Comparison of ENCODE assay signal across 1 cellular context in genomic region chr7:18175801-18176450, GRCh38.
TF ChIP-seq lines count a peak whose summit lies in the region.

No MANE protein-coding gene starts in this region.

TF ChIP-seq in endothelial cell of umbilical vein, 7 proteins besides CTCF, POLR2A, EP300 and RAD21 (continued from another document):
- no peak for TF ChIP-seq MAX (IDR thresholded peaks at IDR 0.05; ENCODE audit: insufficient read depth, insufficient read length)
- TF ChIP-seq GATA2 (IDR thresholded peaks at IDR 0.05; ENCODE audit: insufficient read depth, insufficient read length, low read depth, low read length): no peak
- TF ChIP-seq POLR2AphosphoS5 (IDR thresholded peaks at IDR 0.05; ENCODE audit: insufficient read depth, low read depth, low read length): no peak
- no peak for TF ChIP-seq FOS (IDR thresholded peaks at IDR 0.05; ENCODE audit: borderline replicate concordance, insufficient read depth, low read length)
- no peak for TF ChIP-seq JUN (IDR thresholded peaks at IDR 0.05; ENCODE audit: borderline replicate concordance, insufficient read depth, insufficient read length, low read depth)
